Comparison of ENCODE assay signal across 8 cellular contexts in the genomic region with DNA sequence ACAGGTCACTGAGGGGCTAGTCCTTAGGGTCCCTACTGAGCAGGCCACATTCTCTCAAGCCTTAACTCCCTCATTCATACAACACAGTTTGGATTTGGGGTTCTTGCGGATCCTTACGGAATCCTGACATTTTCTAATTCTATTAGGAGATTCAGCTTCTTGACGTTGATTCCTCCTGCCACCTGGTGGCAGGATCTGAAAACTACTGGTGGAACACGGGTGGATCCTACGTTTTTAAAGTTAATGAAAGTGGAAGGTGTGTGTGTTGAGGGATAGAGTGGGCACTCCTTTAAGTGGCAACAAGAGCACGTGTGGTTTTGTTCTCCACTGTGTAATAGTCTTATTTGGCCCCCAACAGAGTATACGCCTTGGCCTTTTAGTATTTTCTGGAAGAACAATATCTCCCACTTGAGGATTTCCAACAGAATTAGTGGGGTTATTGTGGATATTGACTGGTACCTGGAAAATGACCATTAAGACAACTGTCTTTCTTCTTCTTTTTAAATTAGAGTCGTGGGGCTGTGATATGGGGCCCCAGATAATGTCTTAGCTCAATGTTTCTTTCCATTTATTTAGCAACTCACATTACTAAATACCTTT. TPM values are rescaled to one million over a fixed set of nuclear protein-coding genes. Genes with fewer than 3 reads are reported as not detected.
DNase-seq lines count a peak whose midpoint lies in the region; ATAC-seq and FAIRE-seq lines count a peak whose summit lies in the region.

No MANE protein-coding gene starts in this region.

- H3K9ac ChIP-seq in trophoblast cell (ENCODE audit: low read length): no peak overlapping the region

- H4K8ac ChIP-seq in trophoblast cell (ENCODE audit: low read depth, low read length): no peak overlapping the region

- H2AFZ ChIP-seq in trophoblast cell (ENCODE audit: insufficient read depth, low read length, poor library complexity): no peak overlapping the region

- no CpG with 5 or more reads among the region's 8 CpGs for WGBS in trophoblast cell (ENCODE audit: extremely low coverage, insufficient coverage, insufficient read length)

- no peaks in the 10 kb centered on the region for H3K79me1 ChIP-seq in trophoblast cell (ENCODE audit: low read length)

- DNase-seq in NCI-H1436 (lab: John Stamatoyannopoulos, UW) (peak; percentile 75), NCI-H1436 treated with DMSO at 0.1 percent for 48 hours (lab: John Stamatoyannopoulos, UW) (no peak), HS-27A (ENCODE audit: low read depth) (peak; percentile 35), RCC 7860 (ENCODE audit: low spot score) (peak; percentile 46), frontal cortex (ENCODE audit: low spot score in 2 of 2) (peak; percentile 6 to 44), trophoblast cell (peak; percentile 45 to 82)
- peak; percentile 16 for DNase-seq in activated effector memory CD4-positive, alpha-beta T cell treated with Interleukin-2 at 50 U/mL for 16 hours

- no peak overlapping the region for H3K4ac ChIP-seq in trophoblast cell (ENCODE audit: low read depth, low read length)

- H2BK120ac ChIP-seq in trophoblast cell (ENCODE audit: insufficient read depth, low read length, poor library complexity): no peak overlapping the region

- no peak overlapping the region for H3K27ac ChIP-seq in trophoblast cell (ENCODE audit: low read depth, low read length)

- H3K18ac ChIP-seq in trophoblast cell (ENCODE audit: low read length): no peak overlapping the region

- no peaks in the 10 kb centered on the region for H3K27me3 ChIP-seq in trophoblast cell (ENCODE audit: insufficient read depth, low read length)

- peak; percentile 59 for FAIRE-seq in RCC 7860 (lab: Jason Lieb, UNC)
- no peak for FAIRE-seq in frontal cortex (lab: Jason Lieb, UNC)

- H3K79me2 ChIP-seq in trophoblast cell (ENCODE audit: control insufficient read depth, insufficient read depth, low read length, poor library complexity): no peaks in the 10 kb centered on the region

- H3K4me3 ChIP-seq in trophoblast cell (ENCODE audit: low read depth, low read length): no peak overlapping the region

- H2AK5ac ChIP-seq in trophoblast cell (ENCODE audit: low read length): no peak overlapping the region

- no peak for ATAC-seq in HG03432 (IDR thresholded peaks at IDR 0.05; ENCODE audit: unreplicated experiment)

- no peak overlapping the region for H3K14ac ChIP-seq in trophoblast cell (ENCODE audit: low read length)

- no peak overlapping the region for H4K91ac ChIP-seq in trophoblast cell (ENCODE audit: low read depth, low read length)

- peak overlapping the region; percentile 27 for H3K4me2 ChIP-seq in trophoblast cell (ENCODE audit: low read length)

- no peak overlapping the region for H3K23ac ChIP-seq in trophoblast cell (ENCODE audit: low read length)

- H4K12ac ChIP-seq in trophoblast cell (ENCODE audit: low read depth, low read length): no peak overlapping the region

- H3K36me3 ChIP-seq in trophoblast cell (ENCODE audit: control insufficient read depth in 1 of 2, insufficient read depth in 2 of 2, low read length in 2 of 2): no peaks in the 10 kb centered on the region

- no peak overlapping the region for H2BK12ac ChIP-seq in trophoblast cell (ENCODE audit: low read length)

- peaks cover 0 to 3% of the 10 kb centered on the region in 2 experiments for H3K4me1 ChIP-seq in trophoblast cell (ENCODE audit: control insufficient read depth in 1 of 2, insufficient read depth in 2 of 2, low read length in 2 of 2)

- no peak overlapping the region for H2BK5ac ChIP-seq in trophoblast cell (ENCODE audit: low read depth, low read length, poor library complexity)

- no peaks in the 10 kb centered on the region for H3K9me3 ChIP-seq in trophoblast cell (ENCODE audit: insufficient read depth, low read depth, low read length)

RNA-seq across cellular contexts. Expression of a gene that starts 25.2 kb away (rescaled TPM):
- total RNA-seq in frontal cortex: not detected
- 2.6 and 2.8 TPM in 2 replicates for polyA plus RNA-seq in trophoblast cell (2013)
